ENCODE assay signal across 8 cellular contexts in genomic region chr19:50909240-50910070, GRCh38.
DNase-seq lines count a peak whose midpoint lies in the region; ATAC-seq lines count a peak whose summit lies in the region.

No MANE protein-coding gene starts in this region.

- peak overlapping the region; percentile 65 for H3K4me3 Mint-ChIP-seq in memory B cell

- H3K27me3 Mint-ChIP-seq in memory B cell: peaks cover 31% of the 10 kb centered on the region

- H3K27ac Mint-ChIP-seq in memory B cell: no peak overlapping the region

- H3K4me3 ChIP-seq in BLaER1: peak overlapping the region; percentile 40; the same call in 1 of the 2 replicates

- H4K20me1 ChIP-seq in BLaER1: no peaks in the 10 kb centered on the region; the same call in 1 of the 2 replicates

- H3K4me1 ChIP-seq in BLaER1: 0 out of 2 replicates have a peak, but pooled peaks cover 7% of the 10 kb centered on the region

- ATAC-seq in GM19035 (IDR thresholded peaks at IDR 0.05; ENCODE audit: unreplicated experiment) (peak; percentile 59), memory B cell (ENCODE audit: low read depth) (peak; percentile 65), HG02970 (IDR thresholded peaks at IDR 0.05; ENCODE audit: low FRiP score, unreplicated experiment) (no peak)

- no peak overlapping the region for H3K27ac ChIP-seq in BLaER1

- peaks cover 47% of the 10 kb centered on the region for H3K27me3 ChIP-seq in BLaER1

- H3K9me3 ChIP-seq in BLaER1: no peaks in the 10 kb centered on the region

- H3K9ac ChIP-seq in BLaER1: no peak overlapping the region

- H3K4me2 ChIP-seq in BLaER1: peak overlapping the region; percentile 39

- H3K36me3 Mint-ChIP-seq in memory B cell: no peaks in the 10 kb centered on the region

- H3K36me3 ChIP-seq in BLaER1: no peaks in the 10 kb centered on the region

- DNase-seq in NCI-H2029 treated with DMSO at 0.1 percent for 48 hours (lab: John Stamatoyannopoulos, UW) (peak; percentile 7), memory B cell (ENCODE audit: low spot score in 2 of 2) (no peak), superior temporal gyrus (ENCODE audit: extremely low spot score) (no peak), NCI-H345 (lab: John Stamatoyannopoulos, UW) (no peak)
- DNase-seq in activated naive CD4-positive, alpha-beta T cell treated with anti-CD3 and anti-CD28 coated beads, Interleukin-2, amount 50 U/mL, for 16 hours: peak; percentile 34

- peaks cover 8% of the 10 kb centered on the region for H3K4me1 Mint-ChIP-seq in memory B cell

- H3K9me3 Mint-ChIP-seq in memory B cell: no peaks in the 10 kb centered on the region

Comparison
In these comparisons a context has a peak if more than half of its experiments do, and no peak if none do; other contexts are left out.
1. DNase-seq: peak in NCI-H2029 treated with DMSO at 0.1 percent for 48 hours (single experiment) and activated naive CD4-positive, alpha-beta T cell treated with anti-CD3 and anti-CD28 coated beads, Interleukin-2, amount 50 U/mL, for 16 hours (single experiment); none in memory B cell (0 of 2), superior temporal gyrus (single experiment) and NCI-H345 (single experiment).